In genomic region chr15:40702077-40702476, GRCh38 we compare ENCODE assay signal across 11 cellular contexts. TPM values are rescaled to one million over a fixed set of nuclear protein-coding genes. Genes with fewer than 3 reads are reported as not detected.
DNase-seq lines count a peak whose midpoint lies in the region; TF ChIP-seq lines count a peak whose summit lies in the region.
"Had no signal": no experiment of that assay in that cellular context is flagged by ENCODE, and none has a peak within 500 bp of the region (broad histone marks: within the 10 kb centered on the region; RNA-seq: fewer than 3 reads in every experiment).

No MANE protein-coding gene starts in this region.

- DNase-seq in AG20443 (ENCODE audit: low spot score) (peak; percentile 14), GM13977 (ENCODE audit: low spot score) (no peak), RKO (ENCODE audit: low spot score) (peak; percentile 31), germinal center (ENCODE audit: low spot score) (peak; percentile 14), mucosa of gallbladder (ENCODE audit: low spot score) (no peak), NCI-H146 (lab: John Stamatoyannopoulos, UW) (no peak), thyroid gland (no peak)
- no peak for DNase-seq in stimulated activated CD8-positive, alpha-beta memory T cell treated with anti-CD3 and anti-CD28 coated beads, Interleukin-4, amount 100 ng/mL, for 48 hours
- DNase-seq: foreskin melanocyte, NCI-H510A treated with DMSO at 0.1 percent for 48 hours had no signal

- H3K4me1 ChIP-seq in thyroid gland = no peaks in the 10 kb centered on the region

- no peaks in the 10 kb centered on the region for H3K36me3 ChIP-seq in thyroid gland
- H3K36me3 ChIP-seq: thoracic aorta had no signal

- no peak overlapping the region for H3K27ac ChIP-seq in thyroid gland
- H3K27ac ChIP-seq: thoracic aorta had no signal

- intact Hi-C loops in thyroid gland (cut with DNase I) = no loop called here

- 93% methylated on average over 7 of the region's 7 CpGs for WGBS in thyroid gland, 2 donors

- no peaks in the 10 kb centered on the region for H3K27me3 ChIP-seq in thyroid gland

- TF ChIP-seq POLR2A in thyroid gland (IDR thresholded peaks at IDR 0.05) = no peak

- in situ Hi-C loops in GM13977 (cut with MboI; ENCODE audit: low pct_unique_long_range_greater_than_20kb, low sequenced_read_pairs, unreplicated experiment) = no loop called here

- TF ChIP-seq CTCF in GM13977 (IDR thresholded peaks at IDR 0.05; ENCODE audit: extremely low read depth, insufficient read depth, missing control alignments) (peak; percentile 26), thyroid gland (IDR thresholded peaks at IDR 0.05) (no peak)

- H3K4me3 ChIP-seq in thyroid gland (replicated peaks in 1 of 3) = no peak overlapping the region
- H3K4me3 ChIP-seq: thoracic aorta had no signal

- no peaks in the 10 kb centered on the region for H3K9me3 ChIP-seq in thyroid gland
- H3K9me3 ChIP-seq: thoracic aorta had no signal

RNA-seq across cellular contexts. Expression of gene RAD51, which starts 7.1 kb away (rescaled TPM):
- total RNA-seq in mucosa of gallbladder (1.3 TPM), thyroid gland (1 to 10 TPM in 1 of 4 donors, under 1 TPM in 1, not detected in 2; 0.40 to 1.4 TPM)

RNA-seq across cellular contexts. Expression of gene RMDN3, which starts 53.0 kb away (rescaled TPM):
- 41.1 TPM for total RNA-seq in mucosa of gallbladder
- total RNA-seq in thyroid gland = 10 to 100 TPM; 29.2 to 39.8 (median 31.7) TPM

Comparison
In these comparisons a context has a peak if more than half of its experiments do, and no peak if none do; other contexts are left out.
1. DNase-seq: peak in AG20443 (single experiment), RKO (single experiment) and germinal center (single experiment); none in GM13977 (single experiment), mucosa of gallbladder (single experiment), stimulated activated CD8-positive, alpha-beta memory T cell treated with anti-CD3 and anti-CD28 coated beads, Interleukin-4, amount 100 ng/mL, for 48 hours (single experiment), NCI-H146 (single experiment) and thyroid gland (0 of 2).